ENCODE assay signal across 3 cellular contexts in the genomic region with DNA sequence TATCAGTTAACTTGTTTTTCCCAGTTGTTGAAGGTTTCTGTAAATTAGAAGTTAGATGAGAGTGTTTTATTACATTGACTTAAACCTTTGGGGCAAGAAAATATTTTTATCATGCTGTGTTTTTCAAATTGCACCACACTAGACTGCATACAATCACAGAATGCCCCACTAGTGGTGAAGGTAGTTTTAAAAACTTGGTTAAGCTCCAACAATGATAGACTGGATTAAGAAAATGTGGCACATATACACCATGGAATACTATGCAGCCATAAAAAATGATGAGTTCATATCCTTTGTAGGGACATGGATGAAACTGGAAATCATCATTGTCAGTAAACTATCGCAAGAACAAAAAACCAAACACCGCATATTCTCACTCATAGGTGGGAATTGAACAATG. TPM values are rescaled to one million over a fixed set of nuclear protein-coding genes. Genes with fewer than 3 reads are reported as not detected.
"Had no signal": no experiment of that assay in that cellular context is flagged by ENCODE, and none has a peak within 500 bp of the region (broad histone marks: within the 10 kb centered on the region; RNA-seq: fewer than 3 reads in every experiment).

No MANE protein-coding gene starts in this region.

RNA-seq across cellular contexts. Expression of a gene that starts 7.1 kb away (rescaled TPM):
- total RNA-seq: OCI-LY7 had no signal

RNA-seq across cellular contexts. Expression of a gene that starts 33.3 kb away (rescaled TPM):
- total RNA-seq: OCI-LY7, SK-MEL-5 had no signal
- polyA plus RNA-seq: SK-N-SH had no signal
